Comparison of ENCODE assay signal across 16 cellular contexts in the genomic region with DNA sequence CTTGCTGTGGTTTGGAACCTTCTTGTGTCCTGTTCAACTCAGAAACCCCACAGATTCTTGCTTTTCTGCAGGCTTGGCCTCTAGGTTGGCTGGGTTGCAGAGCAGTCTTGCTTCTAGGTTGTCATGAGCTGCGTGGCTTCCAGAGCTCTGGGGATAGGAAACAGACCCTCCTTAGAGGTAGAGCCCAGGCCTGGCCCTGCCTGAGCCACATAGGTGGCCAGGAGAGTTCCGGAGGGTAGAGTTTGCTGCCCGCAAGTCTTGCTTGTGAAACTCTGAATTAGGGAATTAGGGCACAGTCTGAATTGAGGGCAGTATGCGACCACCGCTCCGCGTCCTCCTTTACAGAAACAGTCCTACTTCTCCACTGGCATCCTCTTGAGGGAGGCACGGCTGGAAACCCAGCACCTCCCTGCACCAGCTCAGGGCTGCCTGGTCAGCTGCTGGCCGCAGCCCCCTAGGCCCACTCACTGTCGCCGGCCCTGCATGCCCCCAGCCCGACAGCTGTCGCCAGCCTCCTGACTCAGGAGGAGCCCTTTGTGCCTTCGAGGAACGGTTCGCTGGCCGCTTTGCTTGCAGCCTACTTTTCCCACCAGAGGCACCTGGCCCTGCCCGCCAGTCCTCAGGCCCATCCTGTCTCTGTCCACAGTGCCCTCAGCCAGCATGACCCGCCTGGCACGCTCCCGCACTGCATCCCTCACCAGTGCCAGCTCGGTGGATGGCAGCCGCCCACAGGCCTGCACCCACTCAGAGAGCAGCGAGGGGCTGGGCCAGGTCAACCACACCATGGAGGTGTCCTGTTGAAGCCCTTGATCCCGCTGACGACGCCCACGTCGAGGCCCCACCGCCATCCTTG. TPM values are rescaled to one million over a fixed set of nuclear protein-coding genes. Genes with fewer than 3 reads are reported as not detected.
A peak's percentile ranks its signal among the peaks of the same experiment; 100 is the strongest.
DNase-seq lines count a peak whose midpoint lies in the region; ATAC-seq, FAIRE-seq and TF ChIP-seq lines count a peak whose summit lies in the region.
"Had no signal": no experiment of that assay in that cellular context is flagged by ENCODE, and none has a peak within 500 bp of the region (broad histone marks: within the 10 kb centered on the region; RNA-seq: fewer than 3 reads in every experiment).

No MANE protein-coding gene starts in this region.

- SMC1A ChIA-PET in GM12878 (lab: Charles Lee; ENCODE audit: uncharacterized antibody, unreplicated experiment), result no interaction called here

- ATAC-seq in activated naive CD4-positive, alpha-beta T cell treated with anti-CD3 and anti-CD28 coated beads, Interleukin-2, amount 50 U/mL, for 72 hours, result no peak
- no peak for ATAC-seq in GM12878
- no peak for ATAC-seq in upper lobe of right lung
- no peak for ATAC-seq in naive thymus-derived CD4-positive, alpha-beta T cell

- H3K4me3 ChIP-seq in GM12878 (no peak overlapping the region), upper lobe of right lung (no peak overlapping the region), transverse colon (no peak overlapping the region)
- no peak overlapping the region for H3K4me3 ChIP-seq in naive thymus-derived CD4-positive, alpha-beta T cell (ENCODE audit: low read length)
- H3K4me3 ChIP-seq: tibial artery had no signal

- no peaks in the 10 kb centered on the region for H4K20me1 ChIP-seq in GM12878 (ENCODE audit: control insufficient read depth, insufficient read depth)

- H3K27ac Mint-ChIP-seq in activated naive CD4-positive, alpha-beta T cell treated with anti-CD3 and anti-CD28 coated beads, Interleukin-2, amount 50 U/mL, for 72 hours, result peak overlapping the region; percentile 54 to 60
- H3K27ac Mint-ChIP-seq in activated naive CD4-positive, alpha-beta T cell treated with anti-CD3 and anti-CD28 coated beads, Interleukin-2, amount 10 ng/mL, durations not matched to agents 7 days and 5 days, result no peak overlapping the region
- H3K27ac Mint-ChIP-seq in naive thymus-derived CD4-positive, alpha-beta T cell, result no peak overlapping the region
- H3K27ac Mint-ChIP-seq: T-cell had no signal

- H3K27me3 Mint-ChIP-seq in activated naive CD4-positive, alpha-beta T cell treated with anti-CD3 and anti-CD28 coated beads, Interleukin-2, amount 10 ng/mL, durations not matched to agents 7 days and 5 days, result peaks cover 4% of the 10 kb centered on the region
- H3K27me3 Mint-ChIP-seq in naive thymus-derived CD4-positive, alpha-beta T cell, result no peaks in the 10 kb centered on the region
- H3K27me3 Mint-ChIP-seq: CD4-positive, CD25-positive, alpha-beta regulatory T cell; naive thymus-derived CD8-positive, alpha-beta T cell; T-cell had no signal

- no peak for TF ChIP-seq RAD21 in GM12878 (IDR thresholded peaks at IDR 0.05; ENCODE audit: insufficient read depth, low read depth, low read length)

- peaks cover 9% of the 10 kb centered on the region for H3K4me1 Mint-ChIP-seq in activated naive CD4-positive, alpha-beta T cell treated with anti-CD3 and anti-CD28 coated beads, Interleukin-2, amount 10 ng/mL, durations not matched to agents 7 days and 5 days
- H3K4me1 Mint-ChIP-seq in naive thymus-derived CD4-positive, alpha-beta T cell, result peaks cover 5 to 25% (median 7%) of the 10 kb centered on the region in 7 donors

- WGBS in GM12878 (ENCODE audit: insufficient coverage, insufficient replicate concordance, low lambda C conversion rate, missing lambda C conversion rate), result 70% methylated on average over 28 of the region's 30 CpGs
- 86% methylated on average over 30 of the region's 30 CpGs; no CpG with 5 or more reads in 1 of the 2 donors for WGBS in transverse colon (ENCODE audit: low coverage in 1 of 2), 2 donors

- no peak for TF ChIP-seq EP300 in GM12878 (IDR thresholded peaks at IDR 0.05; ENCODE audit: borderline replicate concordance in 1 of 2, control insufficient read depth in 1 of 2, low read depth in 2 of 2, low read length in 2 of 2)
- TF ChIP-seq EP300 in transverse colon (IDR thresholded peaks at IDR 0.05; ENCODE audit: low read depth), result no peak

- POLR2A ChIA-PET in GM12878 (lab: Charles Lee), result no interaction called here
- POLR2A ChIA-PET in naive thymus-derived CD4-positive, alpha-beta T cell (lab: Charles Lee), result interaction anchor here (0.5 to 0.7 kb wide), 2 partner anchors 14 to 118 kb away, joined by 3 read pairs; no protein-coding TSS in a partner anchor

- RAD21 ChIA-PET in GM12878 (lab: Charles Lee; ENCODE audit: unreplicated experiment), result interaction anchor here (0.9 to 1.3 kb wide), 4 partner anchors 150 to 218 kb away, joined by 3 to 4 read pairs (median 4); no protein-coding TSS in a partner anchor

- no peak overlapping the region for H3K4me2 ChIP-seq in GM12878 (ENCODE audit: control insufficient read depth, insufficient read depth)

- peaks cover 5% of the 10 kb centered on the region for H3K79me2 ChIP-seq in GM12878 (ENCODE audit: control insufficient read depth, insufficient read depth, low read length)

- no peaks in the 10 kb centered on the region for H3K27me3 ChIP-seq in GM12878 (replicated peaks in 1 of 2; ENCODE audit: control insufficient read depth in 2 of 2, insufficient read depth in 2 of 2, low read length in 1 of 2)
- H3K27me3 ChIP-seq in upper lobe of right lung, result no peaks in the 10 kb centered on the region
- H3K27me3 ChIP-seq in naive thymus-derived CD4-positive, alpha-beta T cell (ENCODE audit: control insufficient read depth in 2 of 2, insufficient read depth in 2 of 2, low read length in 2 of 2), result no peaks in the 10 kb centered on the region
- peaks cover 19% of the 10 kb centered on the region for H3K27me3 ChIP-seq in transverse colon

- H2AFZ ChIP-seq in GM12878 (ENCODE audit: control insufficient read depth, low read depth, low read length), result no peak overlapping the region

- no peaks in the 10 kb centered on the region for H3K9me3 Mint-ChIP-seq in activated naive CD4-positive, alpha-beta T cell treated with anti-CD3 and anti-CD28 coated beads, Interleukin-2, amount 50 U/mL, for 72 hours
- no peaks in the 10 kb centered on the region for H3K9me3 Mint-ChIP-seq in activated naive CD4-positive, alpha-beta T cell treated with anti-CD3 and anti-CD28 coated beads, Interleukin-2, amount 10 ng/mL, durations not matched to agents 7 days and 5 days
- no peaks in the 10 kb centered on the region for H3K9me3 Mint-ChIP-seq in naive thymus-derived CD4-positive, alpha-beta T cell
- H3K9me3 Mint-ChIP-seq: CD4-positive, CD25-positive, alpha-beta regulatory T cell; naive thymus-derived CD8-positive, alpha-beta T cell; T-cell had no signal

- no peak overlapping the region for H3K27ac ChIP-seq in GM12878 (ENCODE audit: control insufficient read depth, insufficient read depth)
- no peak overlapping the region for H3K27ac ChIP-seq in upper lobe of right lung
- no peak overlapping the region for H3K27ac ChIP-seq in naive thymus-derived CD4-positive, alpha-beta T cell (ENCODE audit: low read depth, low read length)
- no peak overlapping the region for H3K27ac ChIP-seq in transverse colon
- H3K27ac ChIP-seq: tibial artery had no signal

- no peak overlapping the region for H3K9ac ChIP-seq in GM12878 (ENCODE audit: control insufficient read depth, insufficient read depth, low read length)

- CTCF ChIA-PET in activated naive CD4-positive, alpha-beta T cell treated with anti-CD3 and anti-CD28 coated beads, Interleukin-2, amount 10 ng/mL, durations not matched to agents 7 days and 5 days (lab: Charles Lee), result interaction anchor here (1.1 to 4.4 kb wide), 5 partner anchors 9 to 245 kb away, joined by 3 to 42 read pairs (median 6); partner anchors contain the start of gene SLC38A7
- CTCF ChIA-PET in GM12878 (lab: Yijun Ruan, JAX), result interaction anchor here (1.0 to 2.5 kb wide), 6 partner anchors 10 to 245 kb away, joined by 3 to 30 read pairs (median 6); no protein-coding TSS in a partner anchor
- CTCF ChIA-PET in naive thymus-derived CD4-positive, alpha-beta T cell (lab: Charles Lee), result interaction anchor here (4.5 kb wide), 1 partner anchor 245 kb away, joined by 47 read pairs; no protein-coding TSS in a partner anchor

- in situ Hi-C loops in GM12878 (cut with MboI) (loop anchor here (25.0 kb wide), 1 partner anchor 226 kb away; the partner anchor contains the start of gene GOT2), transverse colon (cut with MboI; ENCODE audit: low pct_ligation_motif_present in 1 of 4, low pct_unique_long_range_greater_than_20kb in 1 of 4, low sequenced_read_pairs in 3 of 4) (no loop called here)

- no peak overlapping the region for H3K4me3 Mint-ChIP-seq in activated naive CD4-positive, alpha-beta T cell treated with anti-CD3 and anti-CD28 coated beads, Interleukin-2, amount 10 ng/mL, durations not matched to agents 7 days and 5 days
- no peak overlapping the region for H3K4me3 Mint-ChIP-seq in naive thymus-derived CD4-positive, alpha-beta T cell
- H3K4me3 Mint-ChIP-seq: T-cell had no signal

- H3K36me3 ChIP-seq in GM12878 (ENCODE audit: control insufficient read depth in 2 of 2, insufficient read depth in 2 of 2, low read length in 1 of 2) (no peaks in the 10 kb centered on the region), upper lobe of right lung (no peaks in the 10 kb centered on the region), transverse colon (no peaks in the 10 kb centered on the region)
- peaks cover 0 to 5% (median 0%) of the 10 kb centered on the region in 3 experiments for H3K36me3 ChIP-seq in naive thymus-derived CD4-positive, alpha-beta T cell (ENCODE audit: control insufficient read depth in 2 of 3, insufficient read depth in 3 of 3, low read length in 3 of 3)
- H3K36me3 ChIP-seq: prostate gland had no signal

- TF ChIP-seq POLR2A in GM12878 (IDR thresholded peaks at IDR 0.05; ENCODE audit: low read depth, low read length) (peak; percentile 19; the same call in 1 of the 2 replicates), transverse colon (IDR thresholded peaks at IDR 0.05) (no peak)

- no TSS peak for BruUV-seq in GM12878 (replicated peaks; lab: Mats Ljungman, UMichigan)

- 0 out of 2 replicates have a peak, but pooled peaks cover 3% of the 10 kb centered on the region for H3K4me1 ChIP-seq in GM12878 (ENCODE audit: control insufficient read depth, insufficient read depth, low read length)
- H3K4me1 ChIP-seq in upper lobe of right lung, result peaks cover 7% of the 10 kb centered on the region
- H3K4me1 ChIP-seq in naive thymus-derived CD4-positive, alpha-beta T cell (ENCODE audit: control insufficient read depth in 2 of 2, insufficient read depth in 2 of 2, low read length in 2 of 2), result no peaks in the 10 kb centered on the region
- H3K4me1 ChIP-seq in transverse colon, result peaks cover 0 to 12% (median 10%) of the 10 kb centered on the region in 4 donors

- H3K9me3 ChIP-seq in GM12878 (replicated peaks; ENCODE audit: control insufficient read depth, insufficient read depth, low read length) (no peaks in the 10 kb centered on the region), upper lobe of right lung (no peaks in the 10 kb centered on the region), transverse colon (no peaks in the 10 kb centered on the region)
- H3K9me3 ChIP-seq in naive thymus-derived CD4-positive, alpha-beta T cell (ENCODE audit: control insufficient read depth in 2 of 3, low read length in 3 of 3), result no peaks in the 10 kb centered on the region
- H3K9me3 ChIP-seq: prostate gland, tibial artery had no signal

- no peak for FAIRE-seq in GM12878 (lab: Jason Lieb, UNC)

- peaks cover 4% of the 10 kb centered on the region in 2 donors for H3K36me3 Mint-ChIP-seq in activated naive CD4-positive, alpha-beta T cell treated with anti-CD3 and anti-CD28 coated beads, Interleukin-2, amount 50 U/mL, for 72 hours
- H3K36me3 Mint-ChIP-seq in activated naive CD4-positive, alpha-beta T cell treated with anti-CD3 and anti-CD28 coated beads, Interleukin-2, amount 10 ng/mL, durations not matched to agents 7 days and 5 days, result no peaks in the 10 kb centered on the region
- no peaks in the 10 kb centered on the region for H3K36me3 Mint-ChIP-seq in naive thymus-derived CD4-positive, alpha-beta T cell
- H3K36me3 Mint-ChIP-seq: CD4-positive, CD25-positive, alpha-beta regulatory T cell; naive thymus-derived CD8-positive, alpha-beta T cell; T-cell had no signal

- no peak for DNase-seq in activated naive CD4-positive, alpha-beta T cell treated with anti-CD3 and anti-CD28 coated beads, Interleukin-2, amount 50 U/mL, for 72 hours (ENCODE audit: low spot score in 2 of 2)
- DNase-seq in activated naive CD4-positive, alpha-beta T cell treated with anti-CD3 and anti-CD28 coated beads, Interleukin-2, amount 10 ng/mL, durations not matched to agents 7 days and 5 days, result no peak
- DNase-seq in GM12878 (ENCODE audit: low read depth, low spot score) (no peak), mesenteric fat pad (ENCODE audit: low spot score) (peak; percentile 81), upper lobe of right lung (peak; percentile 61), transverse colon (no peak), GM19238 (ENCODE audit: insufficient read length, low spot score) (no peak)
- no peak for DNase-seq in naive thymus-derived CD4-positive, alpha-beta T cell
- DNase-seq: activated gamma-delta T cell, NCI-H187 treated with DMSO at 0.1 percent for 48 hours had no signal

- intact Hi-C loops in GM12878 (cut with micrococcal nuclease; ENCODE audit: unreplicated experiment), result no loop called here
- intact Hi-C loops in upper lobe of right lung (cut with DNase I), result no loop called here
- intact Hi-C loops in naive thymus-derived CD4-positive, alpha-beta T cell (cut with micrococcal nuclease), result loop anchor here in 1 of 2 donors (10.0 kb wide), 1 partner anchor 386 kb away; the partner anchor contains the start of gene CFAP20
- intact Hi-C loops in transverse colon (cut with DNase I; ENCODE audit: low total_unique reads), result no loop called here

- no peak for TF ChIP-seq CTCF in GM12878 (IDR thresholded peaks at IDR 0.05 in 2 of 3, conservative IDR thresholded peaks at IDR 0.05 in 1 of 3; ENCODE audit: control insufficient read depth in 2 of 3, extremely low read depth in 1 of 3, insufficient read depth in 1 of 3, low read depth in 3 of 3, low read length in 3 of 3)
- TF ChIP-seq CTCF in upper lobe of right lung (IDR thresholded peaks at IDR 0.05), result no peak
- no peak for TF ChIP-seq CTCF in transverse colon (IDR thresholded peaks at IDR 0.05)

RNA-seq across cellular contexts. Expression of gene SETD6, which starts 4.3 kb away (rescaled TPM):
- 10 to 100 TPM; 10.6 to 13.9 TPM for total RNA-seq in activated naive CD4-positive, alpha-beta T cell treated with anti-CD3 and anti-CD28 coated beads, Interleukin-2, amount 50 U/mL, for 72 hours
- 41.1 and 41.2 TPM in 2 replicates for total RNA-seq in GM12878 (2013; cell fraction: nucleolus; rRNA removed)
- 18.3 and 18.7 TPM in 2 replicates for total RNA-seq in GM12878 (2014; rRNA removed)
- 11.2 and 11.7 TPM in 2 replicates for total RNA-seq in GM12878 (2014; rRNA removed; fragmentation: Illumina TruSeq; extraction: Trizol)
- 13.2 and 18.5 TPM in 2 replicates for total RNA-seq in GM12878 (2021)
- polyA plus RNA-seq in GM12878 (2011; ENCODE audit: low read depth), result 7.2 TPM
- 13.8 and 15.4 TPM in 2 replicates for polyA plus RNA-seq in GM12878 (2011; rRNA removed)
- polyA plus RNA-seq in GM12878 (2011; cell fraction: cytosol; rRNA removed), result 7.0 and 11.2 TPM in 2 replicates
- 42.8 and 58.2 TPM in 2 replicates for polyA plus RNA-seq in GM12878 (2011; cell fraction: nucleus; rRNA removed)
- polyA plus RNA-seq in GM12878 (2012), result 12.9 and 13.5 TPM in 2 replicates
- polyA plus RNA-seq in GM12878 (2014; fragmentation: Illumina TruSeq; extraction: Trizol), result 12.8 and 15.7 TPM in 2 replicates
- polyA plus RNA-seq in GM12878 (2014; fragmentation: Nextera tagmentation; extraction: Ambion mirVana), result 10 to 100 TPM in 1 of 2 experiments, 1 to 10 TPM in 1; 8.2 to 13.4 TPM
- 23.7 and 23.8 TPM in 2 replicates for polyA plus RNA-seq in GM12878 (2014; rRNA removed)
- 10 to 100 TPM; 19.5 to 22.5 TPM for polyA plus RNA-seq in GM12878 (2016; fragmentation: Nextera tagmentation; extraction: Ambion mirVana)
- polyA minus RNA-seq in GM12878 (2011; rRNA and poly(A)+ RNA removed), result 8.0 and 9.8 TPM in 2 replicates
- 3.6 and 3.7 TPM in 2 replicates for polyA minus RNA-seq in GM12878 (2011; cell fraction: cytosol; rRNA and poly(A)+ RNA removed)
- polyA minus RNA-seq in GM12878 (2011; cell fraction: nucleus; rRNA and poly(A)+ RNA removed), result 15.0 and 24.0 TPM in 2 replicates
- total RNA-seq in mesenteric fat pad, result 12.3 TPM
- 22.0 TPM for total RNA-seq in upper lobe of right lung
- total RNA-seq in naive thymus-derived CD4-positive, alpha-beta T cell, result 10 to 100 TPM; 20.7 to 41.3 (median 39.0) TPM
- polyA plus RNA-seq in naive thymus-derived CD4-positive, alpha-beta T cell, result 10 to 100 TPM in 1 of 2 donors, 1 to 10 TPM in 1; 9.8 to 13.3 TPM
- 10 to 100 TPM; 22.1 to 44.8 (median 23.3) TPM for total RNA-seq in transverse colon

RNA-seq across cellular contexts. Expression of gene NDRG4, which starts 11.1 kb away (rescaled TPM):
- total RNA-seq in activated naive CD4-positive, alpha-beta T cell treated with anti-CD3 and anti-CD28 coated beads, Interleukin-2, amount 50 U/mL, for 72 hours, result 10 to 100 TPM in 1 of 2 donors, 1 to 10 TPM in 1; 4.7 to 15.6 TPM
- 2.8 and 3.0 TPM in 2 replicates for total RNA-seq in GM12878 (2013; cell fraction: nucleolus; rRNA removed)
- total RNA-seq in GM12878 (2014; rRNA removed), result 3.3 and 3.8 TPM in 2 replicates
- total RNA-seq in GM12878 (2014; rRNA removed; fragmentation: Illumina TruSeq; extraction: Trizol), result 1.2 and 2.5 TPM in 2 replicates
- 1.9 and 2.5 TPM in 2 replicates for total RNA-seq in GM12878 (2021)
- 2.5 TPM for polyA plus RNA-seq in GM12878 (2011; ENCODE audit: low read depth)
- polyA plus RNA-seq in GM12878 (2011; rRNA removed), result 1.7 and 2.1 TPM in 2 replicates
- 3.8 and 5.0 TPM in 2 replicates for polyA plus RNA-seq in GM12878 (2011; cell fraction: cytosol; rRNA removed)
- 16.1 and 17.8 TPM in 2 replicates for polyA plus RNA-seq in GM12878 (2011; cell fraction: nucleus; rRNA removed)
- polyA plus RNA-seq in GM12878 (2012), result 1.8 and 3.0 TPM in 2 replicates
- polyA plus RNA-seq in GM12878 (2014; fragmentation: Illumina TruSeq; extraction: Trizol), result 1.4 and 2.7 TPM in 2 replicates
- under 1 TPM; 0.33 to 0.39 TPM for polyA plus RNA-seq in GM12878 (2014; fragmentation: Nextera tagmentation; extraction: Ambion mirVana)
- polyA plus RNA-seq in GM12878 (2014; rRNA removed), result 3.1 and 3.3 TPM in 2 replicates
- polyA plus RNA-seq in GM12878 (2016; fragmentation: Nextera tagmentation; extraction: Ambion mirVana), result 1 to 10 TPM; 2.0 to 2.6 TPM
- 2.4 and 5.2 TPM in 2 replicates for polyA minus RNA-seq in GM12878 (2011; rRNA and poly(A)+ RNA removed)
- polyA minus RNA-seq in GM12878 (2011; cell fraction: cytosol; rRNA and poly(A)+ RNA removed), result 0.94 and 1.0 TPM in 2 replicates
- 6.0 and 10.3 TPM in 2 replicates for polyA minus RNA-seq in GM12878 (2011; cell fraction: nucleus; rRNA and poly(A)+ RNA removed)
- 2.8 TPM for total RNA-seq in mesenteric fat pad
- total RNA-seq in upper lobe of right lung, result 48.1 TPM
- 1 to 10 TPM; 1.1 to 5.3 (median 2.7) TPM for total RNA-seq in naive thymus-derived CD4-positive, alpha-beta T cell
- 1 to 10 TPM in 1 of 2 donors, under 1 TPM in 1; 0.63 to 1.5 TPM for polyA plus RNA-seq in naive thymus-derived CD4-positive, alpha-beta T cell
- 10 to 100 TPM in 1 of 4 donors, 1 to 10 TPM in 2, under 1 TPM in 1; 0.60 to 64.7 (median 4.4) TPM for total RNA-seq in transverse colon
- total RNA-seq: MCF 10A had no signal

Comparison
In these comparisons a context has a peak if more than half of its experiments do, and no peak if none do; other contexts are left out.
1. H3K27ac Mint-ChIP-seq: peak in activated naive CD4-positive, alpha-beta T cell treated with anti-CD3 and anti-CD28 coated beads, Interleukin-2, amount 50 U/mL, for 72 hours (2 of 2); none in activated naive CD4-positive, alpha-beta T cell treated with anti-CD3 and anti-CD28 coated beads, Interleukin-2, amount 10 ng/mL, durations not matched to agents 7 days and 5 days (single experiment) and naive thymus-derived CD4-positive, alpha-beta T cell (0 of 9).
2. DNase-seq: peak in mesenteric fat pad (single experiment) and upper lobe of right lung (single experiment); none in activated naive CD4-positive, alpha-beta T cell treated with anti-CD3 and anti-CD28 coated beads, Interleukin-2, amount 50 U/mL, for 72 hours (0 of 2), activated naive CD4-positive, alpha-beta T cell treated with anti-CD3 and anti-CD28 coated beads, Interleukin-2, amount 10 ng/mL, durations not matched to agents 7 days and 5 days (single experiment), GM12878 (single experiment), naive thymus-derived CD4-positive, alpha-beta T cell (0 of 9), transverse colon (single experiment) and GM19238 (single experiment).